25 cellular contexts compared by ENCODE assay signal in the genomic region with DNA sequence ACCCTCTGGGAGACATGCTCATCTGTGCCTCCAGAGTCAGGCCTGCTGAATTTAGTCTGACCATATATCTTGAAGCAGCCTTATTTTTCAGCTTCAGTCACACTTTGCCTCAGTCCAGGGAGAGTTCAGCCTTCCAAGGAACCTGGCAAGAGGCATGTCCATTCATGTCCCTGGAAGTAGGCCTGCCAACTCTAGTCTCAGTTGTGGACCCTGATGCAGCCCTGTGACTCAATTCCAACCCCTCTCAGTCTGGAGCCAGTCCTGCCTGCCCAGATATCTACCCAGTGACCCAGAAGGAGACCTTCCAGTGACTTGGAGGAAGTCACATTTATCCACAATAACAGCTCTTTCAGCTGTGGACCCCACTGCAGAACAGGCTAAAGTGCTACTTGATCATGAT.
"Had no signal": no experiment of that assay in that cellular context is flagged by ENCODE, and none has a peak within 500 bp of the region (broad histone marks: within the 10 kb centered on the region; RNA-seq: fewer than 3 reads in every experiment).

No MANE protein-coding gene starts in this region.

- H3K4me2 ChIP-seq: smooth muscle cell had no signal

- H3K4me1 ChIP-seq: esophagus muscularis mucosa, gastroesophageal sphincter, heart left ventricle, sigmoid colon, stomach, suprapubic skin, transverse colon had no signal

- ATAC-seq: activated CD8-positive, alpha-beta T cell treated with anti-CD3 and anti-CD28 coated beads, Interleukin-2, amount 10 ng/mL, durations not matched to agents 7 days and 5 days; activated naive CD8-positive, alpha-beta T cell treated with anti-CD3 and anti-CD28 coated beads, Interleukin-2, amount 50 U/mL, for 24 hours; gastroesophageal sphincter; left lobe of liver; natural killer cell; stimulated activated memory B cell treated with anti-CD40 and anti-IgM and Interleukin-4, amounts not matched to agents 10 μg/mL and 1 μg/mL and 100 μg/mL, for 72 hours had no signal

- H3K27ac ChIP-seq: esophagus muscularis mucosa, gastroesophageal sphincter, heart left ventricle, neutrophil, pancreas, sigmoid colon, stomach, suprapubic skin, transverse colon, WERI-Rb-1 had no signal

- H3K4me3 ChIP-seq: esophagus muscularis mucosa, gastroesophageal sphincter, heart left ventricle, pancreas, sigmoid colon, smooth muscle cell, stomach, suprapubic skin, transverse colon had no signal

- H3K36me3 ChIP-seq: esophagus muscularis mucosa, gastroesophageal sphincter, heart left ventricle, neutrophil, pancreas, sigmoid colon, stomach, suprapubic skin, transverse colon, WERI-Rb-1 had no signal

- DNase-seq: activated CD4-positive, alpha-beta T cell treated with anti-CD3 and anti-CD28 coated beads, Interleukin-2, amount 10 ng/mL, durations not matched to agents 7 days and 5 days; activated CD4-positive, CD25-positive, alpha-beta regulatory T cell treated with anti-CD3 and anti-CD28 coated beads, Interleukin-2, amount 50 U/mL, for 72 hours; activated CD8-positive, alpha-beta T cell treated with anti-CD3 and anti-CD28 coated beads, Interleukin-2, amount 10 ng/mL, durations not matched to agents 7 days and 5 days; activated gamma-delta T cell; activated naive CD4-positive, alpha-beta T cell treated with anti-CD3 and anti-CD28 coated beads, Interleukin-2, amount 50 U/mL, for 16 hours; activated naive CD8-positive, alpha-beta T cell treated with anti-CD3 and anti-CD28 coated beads, Interleukin-2, amount 50 U/mL, for 24 hours; effector memory CD4-positive, alpha-beta T cell; heart left ventricle; kidney; midbrain; natural killer cell; sigmoid colon; stimulated activated CD4-positive, alpha-beta T cell treated with anti-CD3 and anti-CD28 coated beads, Interleukin-15, amount 100 ng/mL, for 24 hours; T-helper 1 cell; transverse colon; WERI-Rb-1 had no signal

- H3K27me3 ChIP-seq: esophagus muscularis mucosa, gastroesophageal sphincter, heart left ventricle, neutrophil, pancreas, sigmoid colon, stomach, suprapubic skin, transverse colon had no signal

- H3K9me3 ChIP-seq: esophagus muscularis mucosa, gastroesophageal sphincter, heart left ventricle, neutrophil, pancreas, stomach, suprapubic skin, transverse colon had no signal
